8 cellular contexts compared by ENCODE assay signal in the genomic region with DNA sequence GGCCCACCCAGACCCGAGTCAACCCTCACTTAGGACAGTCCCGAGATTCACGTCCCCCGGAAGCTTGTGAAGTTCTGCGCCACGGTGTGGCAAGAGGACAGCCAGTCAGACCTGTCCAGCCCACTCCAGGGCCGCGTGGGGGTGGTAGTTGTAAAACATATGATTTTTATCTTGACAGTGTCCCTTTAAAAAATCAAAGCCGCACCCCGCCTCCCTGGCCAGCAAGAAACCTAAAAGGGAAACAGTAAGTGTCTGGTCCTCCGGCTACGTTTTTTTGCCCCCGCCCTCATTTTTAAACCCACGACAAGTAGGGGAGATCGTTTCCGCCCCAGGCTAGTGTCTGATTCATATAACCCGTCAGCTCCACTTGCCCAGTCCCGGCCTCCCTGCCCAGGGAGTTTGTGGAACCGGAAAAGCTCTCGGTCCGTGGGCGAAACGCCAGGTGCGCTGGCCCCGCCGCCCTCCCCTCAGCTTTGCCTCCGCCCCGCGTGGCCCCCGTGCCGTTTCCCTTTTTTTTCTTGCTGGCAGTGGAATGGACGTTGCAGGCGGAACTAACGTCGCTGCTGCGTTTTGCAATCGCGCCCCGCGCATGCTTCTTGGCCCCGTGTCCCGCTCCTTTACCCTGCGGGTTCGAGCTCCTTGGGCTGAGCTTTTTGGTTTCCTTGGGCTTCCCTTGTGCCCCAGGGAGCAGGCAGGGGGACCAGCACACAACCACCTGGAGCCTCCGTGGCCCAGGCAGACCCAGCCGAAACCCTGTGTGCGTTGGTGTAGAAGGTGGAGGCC. TPM values are rescaled to one million over a fixed set of nuclear protein-coding genes. Genes with fewer than 3 reads are reported as not detected.
DNase-seq lines count a peak whose midpoint lies in the region; ATAC-seq and TF ChIP-seq lines count a peak whose summit lies in the region.

No MANE protein-coding gene starts in this region.

- H3K36me3 ChIP-seq in Peyer's patch: peaks cover 0 to 48% (median 0%) of the 10 kb centered on the region in 3 donors
- H3K36me3 ChIP-seq in ovary: no peaks in the 10 kb centered on the region

- TF ChIP-seq CTCF in Peyer's patch (IDR thresholded peaks at IDR 0.05) (no peak), ovary (IDR thresholded peaks at IDR 0.05) (no peak)

- peak in 1 of 2 donors; percentile 4 for TF ChIP-seq POLR2A in Peyer's patch (IDR thresholded peaks at IDR 0.05)
- no peak for TF ChIP-seq POLR2A in ovary (IDR thresholded peaks at IDR 0.05)

- peak overlapping the region in 3 of 4 donors; percentile 79 to 99 (median 90) for H3K27ac ChIP-seq in Peyer's patch
- peak overlapping the region; percentile 30 to 75 for H3K27ac ChIP-seq in ovary

- H3K4me1 ChIP-seq in Peyer's patch: peaks cover 6 to 35% (median 12%) of the 10 kb centered on the region in 4 donors
- H3K4me1 ChIP-seq in ovary (ENCODE audit: insufficient read depth): peaks cover 5% of the 10 kb centered on the region

- H3K4me3 ChIP-seq in Peyer's patch (peak overlapping the region in 3 of 4 donors; percentile 15 to 46 (median 44)), ovary (peak overlapping the region; percentile 31)

- ATAC-seq in HG03025 (IDR thresholded peaks at IDR 0.05; ENCODE audit: low FRiP score, unreplicated experiment): no peak

- H3K27me3 ChIP-seq in Peyer's patch (no peaks in the 10 kb centered on the region), ovary (no peaks in the 10 kb centered on the region)

- H3K9me3 ChIP-seq in Peyer's patch (no peaks in the 10 kb centered on the region), ovary (no peaks in the 10 kb centered on the region)

- DNase-seq in CD1c-positive myeloid dendritic cell (ENCODE audit: extremely low spot score) (peak; percentile 95), Peyer's patch (peak in 2 of 3 donors; percentile 81 to 83), fibroblast of gingiva (ENCODE audit: low read depth) (peak; percentile 50), ovary (peak; percentile 81 to 92 (median 87)), NK-92 (lab: John Stamatoyannopoulos, UW; ENCODE audit: unreplicated experiment) (no peak), ecto neural progenitor cell (ENCODE audit: low spot score) (no peak), NCI-H446 (lab: John Stamatoyannopoulos, UW) (no peak)

- TF ChIP-seq EP300 in ovary (IDR thresholded peaks at IDR 0.05): no peak

- 27 to 66% (median 39%) methylated on average over 47 of the region's 47 CpGs for WGBS in ovary, 3 donors

- intact Hi-C loops in ovary (cut with DNase I): no loop called here

RNA-seq across cellular contexts. Expression of gene NUDT16L1, which starts 13.3 kb away (rescaled TPM):
- total RNA-seq in Peyer's patch: 10 to 100 TPM; 19.0 to 53.6 (median 40.1) TPM
- total RNA-seq in ovary: 10 to 100 TPM; 19.4 to 33.1 (median 28.0) TPM
- polyA plus RNA-seq in ovary: 10 to 100 TPM in 1 of 2 donors, 1 to 10 TPM in 1; 8.1 to 33.6 TPM

RNA-seq across cellular contexts. Expression of gene ANKS3, which starts 54.0 kb away (rescaled TPM):
- total RNA-seq in Peyer's patch: 10 to 100 TPM; 20.8 to 42.9 (median 36.6) TPM
- total RNA-seq in ovary: 10 to 100 TPM; 19.8 to 37.4 (median 32.3) TPM
- 10 to 100 TPM in 1 of 2 donors, 1 to 10 TPM in 1; 6.7 to 26.0 TPM for polyA plus RNA-seq in ovary

RNA-seq across cellular contexts. Expression of gene DNAAF8, which starts 54.3 kb away (rescaled TPM):
- total RNA-seq in Peyer's patch (not detected), ovary (1 to 10 TPM in 6 of 7 donors, under 1 TPM in 1; 0.48 to 9.1 (median 1.5) TPM)
- 1 to 10 TPM in 1 of 2 donors, under 1 TPM in 1; 0.35 to 1.2 TPM for polyA plus RNA-seq in ovary

RNA-seq across cellular contexts. Expression of gene MGRN1, which starts 55.4 kb away (rescaled TPM):
- total RNA-seq in Peyer's patch: 100 to 1,000 TPM in 2 of 4 donors, 10 to 100 TPM in 2; 74.1 to 147 (median 93.8) TPM
- total RNA-seq in ovary: 10 to 100 TPM; 23.2 to 94.2 (median 64.6) TPM
- 10 to 100 TPM; 21.5 to 27.9 TPM for polyA plus RNA-seq in ovary

Comparison
In these comparisons a context has a peak if more than half of its experiments do, and no peak if none do; other contexts are left out.
1. DNase-seq: peak in CD1c-positive myeloid dendritic cell (single experiment), Peyer's patch (2 of 3), fibroblast of gingiva (single experiment) and ovary (5 of 5); none in NK-92 (single experiment), ecto neural progenitor cell (single experiment) and NCI-H446 (0 of 2).